Comparison of ENCODE assay signal across 10 cellular contexts in the genomic region with DNA sequence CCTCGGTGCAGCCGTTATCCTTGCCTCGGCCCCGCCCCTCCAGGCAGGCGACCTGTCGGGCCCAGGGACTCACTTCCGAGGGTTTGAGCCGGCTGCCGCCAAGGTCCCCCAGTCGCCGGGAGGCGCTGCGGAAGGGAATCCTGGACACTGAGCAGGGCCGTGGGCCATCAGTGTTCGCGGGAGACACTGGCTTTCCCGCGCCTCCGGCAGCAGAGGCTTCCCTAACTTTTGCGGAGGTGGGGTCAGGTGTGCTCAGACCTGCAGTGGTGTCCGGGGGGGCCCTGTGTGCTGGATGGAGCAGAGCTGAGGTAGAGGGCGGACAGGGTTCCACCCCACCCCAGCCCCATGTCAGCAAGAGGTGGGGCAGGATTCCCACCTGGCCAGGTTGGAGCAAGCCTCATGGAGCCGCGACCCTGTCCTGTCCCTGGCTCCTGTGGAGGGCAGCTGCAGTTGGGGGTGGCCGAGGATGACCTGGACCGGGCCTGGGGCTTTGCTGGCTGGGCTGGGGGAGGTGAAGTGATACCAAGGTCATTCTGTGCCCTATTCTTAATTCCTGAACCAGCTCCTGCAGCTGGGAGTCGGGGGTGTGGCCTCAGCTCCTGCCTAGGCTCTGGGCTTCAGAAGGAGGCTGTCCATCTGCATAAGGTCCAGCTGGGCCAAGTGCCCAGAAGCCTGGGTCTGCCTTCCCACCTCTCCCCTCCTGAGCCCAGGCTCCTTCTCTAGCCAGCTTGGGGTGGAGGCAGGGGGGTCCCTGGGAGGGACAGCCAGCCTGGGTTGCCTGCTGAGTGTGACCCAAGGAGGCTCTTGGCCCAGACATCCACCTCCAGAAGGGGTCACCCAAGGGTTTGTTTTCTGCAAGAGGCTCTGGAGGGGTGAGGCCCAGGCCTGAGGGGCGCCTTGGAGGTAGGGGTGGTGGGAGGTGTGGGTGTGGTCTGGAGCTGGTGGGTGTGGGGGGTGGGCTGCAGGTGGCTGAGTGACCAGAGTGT. TPM values are rescaled to one million over a fixed set of nuclear protein-coding genes. Genes with fewer than 3 reads are reported as not detected.
DNase-seq lines count a peak whose midpoint lies in the region; ATAC-seq, FAIRE-seq and TF ChIP-seq lines count a peak whose summit lies in the region.
"Had no signal": no experiment of that assay in that cellular context is flagged by ENCODE, and none has a peak within 500 bp of the region (broad histone marks: within the 10 kb centered on the region; RNA-seq: fewer than 3 reads in every experiment).

No MANE protein-coding gene starts in this region.

- no peaks in the 10 kb centered on the region for H3K36me3 ChIP-seq in ES-I3 (ENCODE audit: insufficient read depth, low read length)
- H3K36me3 ChIP-seq in HEK293 (ENCODE audit: control insufficient read depth in 2 of 2, insufficient read depth in 1 of 2, low read length in 2 of 2): no peaks in the 10 kb centered on the region

- POLR2A ChIA-PET in HEK293 (lab: Yijun Ruan, JAX): no interaction called here
- POLR2A ChIA-PET in naive thymus-derived CD8-positive, alpha-beta T cell (lab: Charles Lee): interaction anchor here (0.7 kb wide), 1 partner anchor 198 kb away, joined by 5 read pairs; no protein-coding TSS in a partner anchor

- H3K4me1 Mint-ChIP-seq in naive thymus-derived CD8-positive, alpha-beta T cell: peaks cover 2 to 10% (median 5%) of the 10 kb centered on the region in 4 donors

- CTCF ChIA-PET in HEK293 (lab: Yijun Ruan, JAX): interaction anchor here (0.6 to 1.6 kb wide), 5 partner anchors 8 to 194 kb away, joined by 3 to 4 read pairs (median 3); no protein-coding TSS in a partner anchor

- TF ChIP-seq CTCF in HEK293 (tag by site-specific recombination; IDR thresholded peaks at IDR 0.05) (0 out of 2 replicates have a peak, but pooled peaks have one; percentile 38), astrocyte of the spinal cord (IDR thresholded peaks at IDR 0.05; ENCODE audit: low read depth, low read length) (peak; percentile 28)

- H3K9me3 Mint-ChIP-seq in naive thymus-derived CD8-positive, alpha-beta T cell: no peaks in the 10 kb centered on the region

- no peak for ATAC-seq in naive thymus-derived CD8-positive, alpha-beta T cell
- no peak for ATAC-seq in HG02884 (IDR thresholded peaks at IDR 0.05; ENCODE audit: unreplicated experiment)

- H3K36me3 Mint-ChIP-seq in naive thymus-derived CD8-positive, alpha-beta T cell: no peaks in the 10 kb centered on the region

- H3K27ac Mint-ChIP-seq in naive thymus-derived CD8-positive, alpha-beta T cell: no peak overlapping the region

- in situ Hi-C loops in astrocyte of the spinal cord (cut with HindIII; ENCODE audit: low sequenced_read_pairs): no loop called here

- no peak for TF ChIP-seq POLR2A in GM12892 (IDR thresholded peaks at IDR 0.05; ENCODE audit: low read depth, low read length)

- H3K9ac ChIP-seq in ES-I3 (ENCODE audit: low read depth, low read length): peak overlapping the region; percentile 41; the same call in 1 of the 2 replicates

- DNase-seq in astrocyte of the spinal cord (ENCODE audit: low read depth, low spot score): no peak
- no peak for DNase-seq in naive thymus-derived CD8-positive, alpha-beta T cell
- no peak for DNase-seq in NCI-H345 (lab: John Stamatoyannopoulos, UW)
- DNase-seq in GM12892 (ENCODE audit: insufficient read length): no peak
- DNase-seq: activated CD4-positive, CD25-positive, alpha-beta regulatory T cell; kidney; NCI-H2029 had no signal

- H3K9me3 ChIP-seq in ES-I3 (ENCODE audit: control insufficient read depth, insufficient read depth, low read length): no peaks in the 10 kb centered on the region
- no peaks in the 10 kb centered on the region for H3K9me3 ChIP-seq in HEK293 (ENCODE audit: control insufficient read depth, insufficient read depth, low read depth, low read length)

- peaks cover 0 to 7% (median 0%) of the 10 kb centered on the region in 5 donors for H3K27me3 Mint-ChIP-seq in naive thymus-derived CD8-positive, alpha-beta T cell

- H3K4me3 Mint-ChIP-seq in naive thymus-derived CD8-positive, alpha-beta T cell: peak overlapping the region in 8 of 10 donors; percentile 8 to 73 (median 42)

- FAIRE-seq in GM12892 (lab: Jason Lieb, UNC): no peak
- FAIRE-seq: kidney had no signal

- H3K4me1 ChIP-seq in ES-I3 (ENCODE audit: insufficient read depth, low read length) (peaks cover 15% of the 10 kb centered on the region; the same call in 1 of the 2 replicates), HEK293 (ENCODE audit: control insufficient read depth, insufficient read depth, low read length) (0 out of 2 replicates have a peak, but pooled peaks cover 2% of the 10 kb centered on the region)

- H3K4me3 ChIP-seq in HEK293 (ENCODE audit: low read depth, low read length): no peak overlapping the region
- H3K4me3 ChIP-seq in astrocyte of the spinal cord (ENCODE audit: low read depth, low read length): peak overlapping the region; percentile 44

- H3K27ac ChIP-seq in HEK293 (ENCODE audit: extremely low read depth, low read depth, low read length): no peak overlapping the region

TF ChIP-seq in HEK293, 187 proteins besides CTCF, POLR2A, EP300 and RAD21:
- TF ChIP-seq ZFHX2 (tag by site-specific recombination; conservative IDR thresholded peaks at IDR 0.05): 0 out of 2 replicates have a peak, but pooled peaks have one; percentile 16
- TF ChIP-seq ZNF514 (tag by site-specific recombination; IDR thresholded peaks at IDR 0.05): no peak
- TF ChIP-seq ZIC2 (tag by site-specific recombination; IDR thresholded peaks at IDR 0.05): 0 out of 2 replicates have a peak, but pooled peaks have one; percentile 10
- TF ChIP-seq, protein P1, sequence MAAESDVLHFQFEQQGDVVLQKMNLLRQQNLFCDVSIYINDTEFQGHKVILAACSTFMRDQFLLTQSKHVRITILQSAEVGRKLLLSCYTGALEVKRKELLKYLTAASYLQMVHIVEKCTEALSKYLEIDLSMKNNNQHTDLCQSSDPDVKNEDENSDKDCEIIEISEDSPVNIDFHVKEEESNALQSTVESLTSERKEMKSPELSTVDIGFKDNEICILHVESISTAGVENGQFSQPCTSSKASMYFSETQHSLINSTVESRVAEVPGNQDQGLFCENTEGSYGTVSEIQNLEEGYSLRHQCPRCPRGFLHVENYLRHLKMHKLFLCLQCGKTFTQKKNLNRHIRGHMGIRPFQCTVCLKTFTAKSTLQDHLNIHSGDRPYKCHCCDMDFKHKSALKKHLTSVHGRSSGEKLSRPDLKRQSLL (tag by site-specific recombination; IDR thresholded peaks at IDR 0.05): no peak
- TF ChIP-seq GLIS1 (tag by site-specific recombination; IDR thresholded peaks at IDR 0.05): peak; percentile 52; the same call in 1 of the 2 replicates
- peak; percentile 53; the same call in 1 of the 2 replicates for TF ChIP-seq GLIS2 (tag by site-specific recombination; IDR thresholded peaks at IDR 0.05)
- TF ChIP-seq EGR2 (tag by site-specific recombination; IDR thresholded peaks at IDR 0.05; ENCODE audit: low read depth): peak; percentile 46; the same call in 1 of the 2 replicates
- 0 out of 2 replicates have a peak, but pooled peaks have one; percentile 20 for TF ChIP-seq ZNF600 (tag by site-specific recombination; IDR thresholded peaks at IDR 0.05)
- TF ChIP-seq, protein P2, sequence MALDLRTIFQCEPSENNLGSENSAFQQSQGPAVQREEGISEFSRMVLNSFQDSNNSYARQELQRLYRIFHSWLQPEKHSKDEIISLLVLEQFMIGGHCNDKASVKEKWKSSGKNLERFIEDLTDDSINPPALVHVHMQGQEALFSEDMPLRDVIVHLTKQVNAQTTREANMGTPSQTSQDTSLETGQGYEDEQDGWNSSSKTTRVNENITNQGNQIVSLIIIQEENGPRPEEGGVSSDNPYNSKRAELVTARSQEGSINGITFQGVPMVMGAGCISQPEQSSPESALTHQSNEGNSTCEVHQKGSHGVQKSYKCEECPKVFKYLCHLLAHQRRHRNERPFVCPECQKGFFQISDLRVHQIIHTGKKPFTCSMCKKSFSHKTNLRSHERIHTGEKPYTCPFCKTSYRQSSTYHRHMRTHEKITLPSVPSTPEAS (tag by site-specific recombination; IDR thresholded peaks at IDR 0.05): no peak

RNA-seq across cellular contexts. Expression of gene TSPAN4, which starts 8.4 kb away (rescaled TPM):
- total RNA-seq in naive thymus-derived CD8-positive, alpha-beta T cell: 1 to 10 TPM; 6.0 to 8.9 TPM
- polyA plus RNA-seq in naive thymus-derived CD8-positive, alpha-beta T cell: 10 to 100 TPM in 1 of 3 donors, 1 to 10 TPM in 2; 7.2 to 12.8 (median 8.3) TPM
- 3.3 TPM for polyA plus RNA-seq in GM12892 (2012; ENCODE audit: missing spikeins)

RNA-seq across cellular contexts. Expression of gene POLR2L, which starts 8.7 kb away (rescaled TPM):
- 10 to 100 TPM; 50.3 to 50.6 TPM for total RNA-seq in naive thymus-derived CD8-positive, alpha-beta T cell
- 100 to 1,000 TPM in 1 of 3 donors, 10 to 100 TPM in 2; 96.5 to 102 (median 99.7) TPM for polyA plus RNA-seq in naive thymus-derived CD8-positive, alpha-beta T cell
- polyA plus RNA-seq in GM12892 (2012; ENCODE audit: missing spikeins): 59.6 TPM

RNA-seq across cellular contexts. Expression of gene CD151, which starts 18.3 kb away (rescaled TPM):
- 10 to 100 TPM; 20.8 to 24.3 TPM for total RNA-seq in naive thymus-derived CD8-positive, alpha-beta T cell
- 10 to 100 TPM in 2 of 3 donors, 1 to 10 TPM in 1; 9.4 to 11.2 (median 10.2) TPM for polyA plus RNA-seq in naive thymus-derived CD8-positive, alpha-beta T cell
- polyA plus RNA-seq in GM12892 (2012; ENCODE audit: missing spikeins): 10.3 TPM

RNA-seq across cellular contexts. Expression of gene CRACR2B, which starts 23.4 kb away (rescaled TPM):
- total RNA-seq in naive thymus-derived CD8-positive, alpha-beta T cell: under 1 TPM; 0.60 to 0.85 TPM
- under 1 TPM in 1 of 3 donors, not detected in 2; 0.18 TPM for polyA plus RNA-seq in naive thymus-derived CD8-positive, alpha-beta T cell
- polyA plus RNA-seq in GM12892 (2012; ENCODE audit: missing spikeins): 1.6 TPM

RNA-seq across cellular contexts. Expression of gene PNPLA2, which starts 32.4 kb away (rescaled TPM):
- 100 to 1,000 TPM; 248 to 251 TPM for total RNA-seq in naive thymus-derived CD8-positive, alpha-beta T cell
- 10 to 100 TPM; 20.5 to 42.7 (median 31.5) TPM for polyA plus RNA-seq in naive thymus-derived CD8-positive, alpha-beta T cell
- 5.5 TPM for polyA plus RNA-seq in GM12892 (2012; ENCODE audit: missing spikeins)
